8 cellular contexts compared by ENCODE assay signal in genomic region chr2:222305510-222306392, GRCh38. TPM values are rescaled to one million over a fixed set of nuclear protein-coding genes. Genes with fewer than 3 reads are reported as not detected.
DNase-seq lines count a peak whose midpoint lies in the region; ATAC-seq lines count a peak whose summit lies in the region.

No MANE protein-coding gene starts in this region.

- H3K9ac ChIP-seq in NT2/D1 (ENCODE audit: insufficient read length, low read depth): no peak overlapping the region

- H3K4me1 Mint-ChIP-seq in stimulated activated naive CD8-positive, alpha-beta T cell treated with anti-CD3 and anti-CD28 coated beads, Interleukin-15, Interleukin-2, amounts not matched to agents 100 ng/mL and 50 ng/mL, for 24 hours (ENCODE audit: low read depth): peaks cover 32% of the 10 kb centered on the region

- H2AFZ ChIP-seq in neuron (ENCODE audit: low read depth, low read length): peak overlapping the region; percentile 85

- H3K27me3 Mint-ChIP-seq in stimulated activated naive CD8-positive, alpha-beta T cell treated with anti-CD3 and anti-CD28 coated beads, Interleukin-15, Interleukin-2, amounts not matched to agents 100 ng/mL and 50 ng/mL, for 24 hours: peaks cover 97% of the 10 kb centered on the region

- DNase-seq in stimulated activated naive CD8-positive, alpha-beta T cell treated with anti-CD3 and anti-CD28 coated beads, Interleukin-15, Interleukin-2, amounts not matched to agents 100 U/mL and 50 U/mL, for 24 hours: no peak
- no peak for DNase-seq in NT2/D1 (ENCODE audit: low read depth, low spot score)
- DNase-seq in stimulated activated CD4-positive, alpha-beta T cell treated with anti-CD3 and anti-CD28 coated beads, Interleukin-12 subunit alpha, Interleukin-12 subunit beta, amount 100 ng/mL, for 4 hours: no peak
- DNase-seq in COLO829 (ENCODE audit: low spot score): no peak

- H3K4me1 ChIP-seq in NT2/D1 (ENCODE audit: insufficient read depth, insufficient read length) (peaks cover 16% of the 10 kb centered on the region), esophagus (ENCODE audit: control insufficient read depth in 2 of 2, insufficient read depth in 2 of 2, low read length in 1 of 2) (peaks cover 14% of the 10 kb centered on the region in 2 donors), neuron (ENCODE audit: insufficient read depth, low read length) (peaks cover 28% of the 10 kb centered on the region)

- H3K27me3 ChIP-seq in NT2/D1 (ENCODE audit: insufficient read depth, insufficient read length) (peaks cover 100% of the 10 kb centered on the region), esophagus (ENCODE audit: control insufficient read depth in 1 of 2, insufficient read depth in 2 of 2, low read length in 2 of 2) (peaks cover 5 to 63% of the 10 kb centered on the region in 2 donors), neuron (ENCODE audit: insufficient read depth, low read length) (peaks cover 99% of the 10 kb centered on the region)

- ATAC-seq in stimulated activated naive CD8-positive, alpha-beta T cell treated with anti-CD3 and anti-CD28 coated beads, Interleukin-15, Interleukin-2, amounts not matched to agents 100 U/mL and 50 U/mL, for 24 hours: no peak
- ATAC-seq in HG03571 (IDR thresholded peaks at IDR 0.05; ENCODE audit: unreplicated experiment): no peak

- H3K36me3 ChIP-seq in NT2/D1 (ENCODE audit: insufficient read depth, insufficient read length, low read length) (no peaks in the 10 kb centered on the region), esophagus (ENCODE audit: control insufficient read depth in 2 of 2, insufficient read depth in 2 of 2, low read length in 1 of 2) (no peaks in the 10 kb centered on the region), neuron (ENCODE audit: insufficient read depth, low read length) (no peaks in the 10 kb centered on the region)

- peaks cover 4% of the 10 kb centered on the region for H3K36me3 Mint-ChIP-seq in stimulated activated naive CD8-positive, alpha-beta T cell treated with anti-CD3 and anti-CD28 coated beads, Interleukin-15, Interleukin-2, amounts not matched to agents 100 ng/mL and 50 ng/mL, for 24 hours (ENCODE audit: low read depth)

- H3K4me3 ChIP-seq in NT2/D1 (ENCODE audit: insufficient read length, low read depth): peak overlapping the region; percentile 24
- peak overlapping the region; percentile 33 to 54 for H3K4me3 ChIP-seq in esophagus (ENCODE audit: low read depth in 1 of 2, low read length in 2 of 2)
- peak overlapping the region; percentile 37 for H3K4me3 ChIP-seq in neuron (ENCODE audit: low read length)

- H3K4me3 Mint-ChIP-seq in stimulated activated naive CD8-positive, alpha-beta T cell treated with anti-CD3 and anti-CD28 coated beads, Interleukin-15, Interleukin-2, amounts not matched to agents 100 ng/mL and 50 ng/mL, for 24 hours: peak overlapping the region; percentile 77

- H3K27ac ChIP-seq in esophagus (ENCODE audit: low read depth in 2 of 2, low read length in 1 of 2): no peak overlapping the region

- H3K9me3 Mint-ChIP-seq in stimulated activated naive CD8-positive, alpha-beta T cell treated with anti-CD3 and anti-CD28 coated beads, Interleukin-15, Interleukin-2, amounts not matched to agents 100 ng/mL and 50 ng/mL, for 24 hours: peaks cover 5% of the 10 kb centered on the region

- H3K27ac Mint-ChIP-seq in stimulated activated naive CD8-positive, alpha-beta T cell treated with anti-CD3 and anti-CD28 coated beads, Interleukin-15, Interleukin-2, amounts not matched to agents 100 ng/mL and 50 ng/mL, for 24 hours: no peak overlapping the region

- no peaks in the 10 kb centered on the region for H3K9me3 ChIP-seq in NT2/D1 (ENCODE audit: insufficient read depth, low read length)
- peaks cover 0 to 3% of the 10 kb centered on the region in 2 donors for H3K9me3 ChIP-seq in esophagus (ENCODE audit: control insufficient read depth in 2 of 2, insufficient read depth in 1 of 2, low read depth in 1 of 2, low read length in 1 of 2)
- H3K9me3 ChIP-seq in neuron (ENCODE audit: low read length): peaks cover 33% of the 10 kb centered on the region

- WGBS in esophagus, 2 donors: 2% methylated on average over 66 of the region's 66 CpGs

RNA-seq across cellular contexts. Expression of gene PAX3, which starts 7.0 kb away (rescaled TPM):
- polyA plus RNA-seq in esophagus: not detected
